28 cellular contexts compared by ENCODE assay signal in genomic region chr1:52814465-52814864, GRCh38. TPM values are rescaled to one million over a fixed set of nuclear protein-coding genes. Genes with fewer than 3 reads are reported as not detected.
DNase-seq lines count a peak whose midpoint lies in the region; ATAC-seq and TF ChIP-seq lines count a peak whose summit lies in the region.
"Had no signal": no experiment of that assay in that cellular context is flagged by ENCODE, and none has a peak within 500 bp of the region (broad histone marks: within the 10 kb centered on the region; RNA-seq: fewer than 3 reads in every experiment).

No MANE protein-coding gene starts in this region.

- no peak for TF ChIP-seq EP300 in sigmoid colon (IDR thresholded peaks at IDR 0.05)

- peak; percentile 36 for DNase-seq in ELR (ENCODE audit: low read depth)
- no peak for DNase-seq in WTC11 (ENCODE audit: low spot score)
- peak; percentile 13 for DNase-seq in fibroblast of villous mesenchyme (ENCODE audit: low read depth)
- DNase-seq in lower lobe of right lung = no peak
- no peak for DNase-seq in coronary artery (ENCODE audit: low spot score)
- no peak for DNase-seq in sigmoid colon
- DNase-seq in osteocyte (ENCODE audit: extremely low spot score, unreplicated experiment) = no peak
- DNase-seq: activated CD4-positive, alpha-beta T cell treated with anti-CD3 and anti-CD28 coated beads, Interleukin-2, amount 10 ng/mL, durations not matched to agents 24 days and 14 days; activated CD8-positive, alpha-beta memory T cell treated with anti-CD3 and anti-CD28 coated beads, Interleukin-2, amount 10 ng/mL, durations not matched to agents 7 days and 5 days; activated naive CD8-positive, alpha-beta T cell treated with anti-CD3 and anti-CD28 coated beads, Interleukin-2, amount 10 ng/mL, durations not matched to agents 7 days and 5 days; dorsolateral prefrontal cortex; erythroblast; H9; left ventricle myocardium inferior; MM.1S; NCI-H1694; NCI-H2227 treated with DMSO at 0.1 percent for 48 hours; NCI-H82; SIG-M5; stimulated activated CD4-positive, alpha-beta T cell treated with anti-CD3 and anti-CD28 coated beads, Interleukin-4, amount 100 ng/mL, for 1 hour; stimulated activated naive CD8-positive, alpha-beta T cell treated with anti-CD3 and anti-CD28 coated beads, Interleukin-15, Interleukin-2, amounts not matched to agents 100 U/mL and 50 U/mL, for 24 hours; T-helper 1 cell; tibial artery had no signal

- no peaks in the 10 kb centered on the region for H3K27me3 Mint-ChIP-seq in WTC11 (ENCODE audit: low read depth)
- no peaks in the 10 kb centered on the region for H3K27me3 Mint-ChIP-seq in osteocyte (ENCODE audit: unreplicated experiment)
- H3K27me3 Mint-ChIP-seq: activated CD4-positive, alpha-beta T cell treated with anti-CD3 and anti-CD28 coated beads, Interleukin-2, amount 10 ng/mL, durations not matched to agents 24 days and 14 days; activated CD8-positive, alpha-beta memory T cell treated with anti-CD3 and anti-CD28 coated beads, Interleukin-2, amount 10 ng/mL, durations not matched to agents 7 days and 5 days; activated naive CD8-positive, alpha-beta T cell treated with anti-CD3 and anti-CD28 coated beads, Interleukin-2, amount 10 ng/mL, durations not matched to agents 7 days and 5 days; brain had no signal

- H3K27ac ChIP-seq in lower lobe of right lung = no peak overlapping the region
- no peak overlapping the region for H3K27ac ChIP-seq in coronary artery
- no peak overlapping the region for H3K27ac ChIP-seq in sigmoid colon
- H3K27ac ChIP-seq: dorsolateral prefrontal cortex, left ventricle myocardium inferior, prostate gland, tibial artery had no signal

- H3K27ac Mint-ChIP-seq in WTC11 (no peak overlapping the region), osteocyte (ENCODE audit: unreplicated experiment) (no peak overlapping the region)
- H3K27ac Mint-ChIP-seq: activated CD4-positive, alpha-beta T cell treated with anti-CD3 and anti-CD28 coated beads, Interleukin-2, amount 10 ng/mL, durations not matched to agents 24 days and 14 days; activated CD8-positive, alpha-beta memory T cell treated with anti-CD3 and anti-CD28 coated beads, Interleukin-2, amount 10 ng/mL, durations not matched to agents 7 days and 5 days; activated naive CD8-positive, alpha-beta T cell treated with anti-CD3 and anti-CD28 coated beads, Interleukin-2, amount 10 ng/mL, durations not matched to agents 7 days and 5 days; activated T-helper 2 cell treated with anti-CD3 and anti-CD28 coated beads, Interferon-gamma antibody, Interleukin-2, Interleukin-4, amounts not matched to agents 10 μg/mL and 5 μg/mL and 100 μg/mL, durations not matched to agents 14 hours and 24 hours and 36 hours; brain; CD14-positive monocyte; H9 had no signal

- H3K9me3 ChIP-seq in lower lobe of right lung = no peaks in the 10 kb centered on the region
- H3K9me3 ChIP-seq in sigmoid colon = no peaks in the 10 kb centered on the region
- H3K9me3 ChIP-seq: left ventricle myocardium inferior, prostate gland, tibial artery had no signal

- H3K4me3 ChIP-seq in fibroblast of villous mesenchyme (ENCODE audit: low read depth, low read length) (no peak overlapping the region), lower lobe of right lung (no peak overlapping the region), coronary artery (no peak overlapping the region), sigmoid colon (no peak overlapping the region)
- H3K4me3 ChIP-seq: dorsolateral prefrontal cortex, left ventricle myocardium inferior, prostate gland, tibial artery had no signal

- 92 to 94% methylated on average over 2 of the region's 2 CpGs for WGBS in sigmoid colon, 2 donors

- H3K9me3 Mint-ChIP-seq in WTC11 = 0 out of 2 replicates have a peak, but pooled peaks cover 4% of the 10 kb centered on the region
- no peaks in the 10 kb centered on the region for H3K9me3 Mint-ChIP-seq in osteocyte (ENCODE audit: unreplicated experiment)
- H3K9me3 Mint-ChIP-seq: activated CD4-positive, alpha-beta T cell treated with anti-CD3 and anti-CD28 coated beads, Interleukin-2, amount 10 ng/mL, durations not matched to agents 24 days and 14 days; activated naive CD8-positive, alpha-beta T cell treated with anti-CD3 and anti-CD28 coated beads, Interleukin-2, amount 10 ng/mL, durations not matched to agents 7 days and 5 days; activated T-helper 2 cell treated with anti-CD3 and anti-CD28 coated beads, Interferon-gamma antibody, Interleukin-2, Interleukin-4, amounts not matched to agents 10 μg/mL and 5 μg/mL and 100 μg/mL, durations not matched to agents 14 hours and 24 hours and 36 hours; brain; CD14-positive monocyte; H9 had no signal

- CTCF ChIA-PET in WTC11 (lab: Charles Lee) = no interaction called here

- no peak overlapping the region for H3K4me3 Mint-ChIP-seq in WTC11
- no peak overlapping the region for H3K4me3 Mint-ChIP-seq in osteocyte (ENCODE audit: unreplicated experiment)
- H3K4me3 Mint-ChIP-seq: activated CD4-positive, alpha-beta T cell treated with anti-CD3 and anti-CD28 coated beads, Interleukin-2, amount 10 ng/mL, durations not matched to agents 24 days and 14 days; activated CD8-positive, alpha-beta memory T cell treated with anti-CD3 and anti-CD28 coated beads, Interleukin-2, amount 10 ng/mL, durations not matched to agents 7 days and 5 days; activated naive CD8-positive, alpha-beta T cell treated with anti-CD3 and anti-CD28 coated beads, Interleukin-2, amount 10 ng/mL, durations not matched to agents 7 days and 5 days; brain; CD14-positive monocyte; H9 had no signal

- TF ChIP-seq CTCF in WTC11 (IDR thresholded peaks at IDR 0.05) (no peak), fibroblast of villous mesenchyme (IDR thresholded peaks at IDR 0.05; ENCODE audit: insufficient read depth, low read depth, low read length) (no peak), lower lobe of right lung (IDR thresholded peaks at IDR 0.05) (no peak), coronary artery (IDR thresholded peaks at IDR 0.05) (no peak), sigmoid colon (IDR thresholded peaks at IDR 0.05) (no peak), osteocyte (IDR thresholded peaks at IDR 0.05) (no peak)

- ATAC-seq in WTC11 (no peak), lower lobe of right lung (peak; percentile 77 to 85), GM18861 (IDR thresholded peaks at IDR 0.05; ENCODE audit: unreplicated experiment) (no peak)
- ATAC-seq: activated CD8-positive, alpha-beta memory T cell treated with anti-CD3 and anti-CD28 coated beads, Interleukin-2, amount 10 ng/mL, durations not matched to agents 7 days and 5 days; stimulated activated naive CD8-positive, alpha-beta T cell treated with anti-CD3 and anti-CD28 coated beads, Interleukin-15, Interleukin-2, amounts not matched to agents 100 U/mL and 50 U/mL, for 24 hours had no signal

- POLR2A ChIA-PET in WTC11 (lab: Charles Lee) = no interaction called here

- H3K27me3 ChIP-seq in lower lobe of right lung (ENCODE audit: low read depth) = no peaks in the 10 kb centered on the region
- no peaks in the 10 kb centered on the region for H3K27me3 ChIP-seq in sigmoid colon
- H3K27me3 ChIP-seq: dorsolateral prefrontal cortex, tibial artery had no signal

- no peak for TF ChIP-seq POLR2A in sigmoid colon (IDR thresholded peaks at IDR 0.05)

- H3K4me1 ChIP-seq in lower lobe of right lung (no peaks in the 10 kb centered on the region), sigmoid colon (no peaks in the 10 kb centered on the region)
- H3K4me1 ChIP-seq: left ventricle myocardium inferior, prostate gland, tibial artery had no signal

- H3K36me3 Mint-ChIP-seq in WTC11 = peaks cover 18% of the 10 kb centered on the region
- H3K36me3 Mint-ChIP-seq in osteocyte (ENCODE audit: unreplicated experiment) = peaks cover 41% of the 10 kb centered on the region

- H3K36me3 ChIP-seq in lower lobe of right lung (peaks cover 70% of the 10 kb centered on the region), sigmoid colon (peaks cover 7 to 86% (median 35%) of the 10 kb centered on the region in 4 donors)
- H3K36me3 ChIP-seq: prostate gland had no signal

- intact Hi-C loops in lower lobe of right lung (cut with DNase I) (no loop called here), sigmoid colon (cut with DNase I) (no loop called here)

- H3K4me1 Mint-ChIP-seq in WTC11 = no peaks in the 10 kb centered on the region
- no peaks in the 10 kb centered on the region for H3K4me1 Mint-ChIP-seq in osteocyte (ENCODE audit: unreplicated experiment)
- H3K4me1 Mint-ChIP-seq: activated CD4-positive, alpha-beta T cell treated with anti-CD3 and anti-CD28 coated beads, Interleukin-2, amount 10 ng/mL, durations not matched to agents 24 days and 14 days; activated CD8-positive, alpha-beta memory T cell treated with anti-CD3 and anti-CD28 coated beads, Interleukin-2, amount 10 ng/mL, durations not matched to agents 7 days and 5 days; activated naive CD8-positive, alpha-beta T cell treated with anti-CD3 and anti-CD28 coated beads, Interleukin-2, amount 10 ng/mL, durations not matched to agents 7 days and 5 days; brain; CD14-positive monocyte; H9 had no signal

TF ChIP-seq in WTC11, 78 proteins besides CTCF, POLR2A, EP300 and RAD21 (continues in another document):
- TF ChIP-seq ZNF512 (CRISPR knock-in tag; IDR thresholded peaks at IDR 0.05; ENCODE audit: borderline replicate concordance) (no peak), ATF2 (CRISPR knock-in tag; IDR thresholded peaks at IDR 0.05; ENCODE audit: borderline replicate concordance, low read depth) (no peak)

RNA-seq across cellular contexts. Expression of gene ZYG11A, which starts 28.1 kb away (rescaled TPM):
- total RNA-seq in WTC11 (2021) = 5.2 to 7.3 TPM (median 6.1 TPM) in 3 replicates
- 0.32 and 1.7 TPM in 2 replicates for total RNA-seq in fibroblast of villous mesenchyme
- not detected for total RNA-seq in lower lobe of right lung
- not detected for total RNA-seq in sigmoid colon
- polyA plus RNA-seq in sigmoid colon = under 1 TPM in 1 of 3 donors, not detected in 2; 0.07 TPM
- total RNA-seq in osteocyte = 0.21 and 0.30 TPM in 2 replicates
- total RNA-seq: left ventricle myocardium inferior had no signal
- polyA plus RNA-seq: CD14-positive monocyte had no signal

Comparison
In these comparisons a context has a peak if more than half of its experiments do, and no peak if none do; other contexts are left out.
1. DNase-seq: peak in ELR (single experiment) and fibroblast of villous mesenchyme (single experiment); none in WTC11 (single experiment), lower lobe of right lung (single experiment), coronary artery (single experiment), sigmoid colon (single experiment) and osteocyte (single experiment).
2. ATAC-seq: peak in lower lobe of right lung (2 of 2); none in WTC11 (single experiment) and GM18861 (single experiment).